In genomic region chr13:111587249-111587648, GRCh38 we compare ENCODE assay signal across 24 cellular contexts.
"Had no signal": no experiment of that assay in that cellular context is flagged by ENCODE, and none has a peak within 500 bp of the region (broad histone marks: within the 10 kb centered on the region; RNA-seq: fewer than 3 reads in every experiment).

No MANE protein-coding gene starts in this region.

- DNase-seq: cortex of kidney; effector CD8-positive, alpha-beta T cell; effector memory CD8-positive, alpha-beta T cell; endodermal cell; erythroblast; foreskin keratinocyte; heart left ventricle; hypothalamus; immature natural killer cell; islet precursor cell; left cardiac atrium; left lung; left ventricle myocardium superior; mammary epithelial cell; mesendoderm; midbrain; naive thymus-derived CD4-positive, alpha-beta T cell had no signal

- H3K27ac ChIP-seq: epithelial cell of prostate, foreskin keratinocyte, gastroesophageal sphincter, heart left ventricle, hepatocyte, left lung had no signal

- FAIRE-seq: colon, endometrium, frontal cortex had no signal

- H3K4me2 ChIP-seq: hepatocyte had no signal

- H3K36me3 ChIP-seq: gastroesophageal sphincter, heart left ventricle, left lung had no signal

- ATAC-seq: effector memory CD8-positive, alpha-beta T cell; foreskin keratinocyte; gastroesophageal sphincter; heart left ventricle; left cardiac atrium; left lung; left ventricle myocardium superior; naive thymus-derived CD4-positive, alpha-beta T cell had no signal

- H3K27me3 ChIP-seq: foreskin keratinocyte, hepatocyte had no signal

- H3K4me3 ChIP-seq: gastroesophageal sphincter, heart left ventricle, hepatocyte, left lung, lung had no signal

- H3K9me3 ChIP-seq: gastroesophageal sphincter, heart left ventricle had no signal

- H3K4me1 ChIP-seq: foreskin keratinocyte, gastroesophageal sphincter, heart left ventricle, left lung had no signal
